In genomic region chr13:76917755-76918481, GRCh38 we compare ENCODE assay signal across 1 cellular context.
TF ChIP-seq lines count a peak whose summit lies in the region.
"Not testable (repeated sequence)": the region's sequence is repeated elsewhere in the genome, so short reads cannot be mapped to it uniquely, and the experiment has no call there.

No MANE protein-coding gene starts in this region.

TF ChIP-seq in K562, 482 proteins besides CTCF, POLR2A, EP300 and RAD21 (continued from another document):
- peak; percentile 70; the same call in 1 of the 2 replicates for TF ChIP-seq NFE2L1 (tag; IDR thresholded peaks at IDR 0.05; ENCODE audit: borderline replicate concordance, low read depth)
- peak; percentile 65; the same call in 1 of the 2 replicates for TF ChIP-seq ZNF592 (IDR thresholded peaks at IDR 0.05)
- peak; percentile 91 for TF ChIP-seq CEBPB (tag; IDR thresholded peaks at IDR 0.05)
- peak; percentile 32; the same call in 1 of the 2 replicates for TF ChIP-seq SMAD4 (CRISPR knock-in tag; conservative IDR thresholded peaks at IDR 0.05)
- TF ChIP-seq ZNF24 (IDR thresholded peaks at IDR 0.05) = 0 out of 2 replicates have a peak, but pooled peaks have one; percentile 21
- 0 out of 2 replicates have a peak, but pooled peaks have one; percentile 23 for TF ChIP-seq CBFA2T2 (conservative IDR thresholded peaks at IDR 0.05)
- 0 out of 2 replicates have a peak, but pooled peaks have one; percentile 40 for TF ChIP-seq LEF1 (IDR thresholded peaks at IDR 0.05)
- peak in 1 of 2 experiments; percentile 32; a peak in 1 of 4 replicates for TF ChIP-seq NRF1 (conservative IDR thresholded peaks at IDR 0.05 in 1 of 2, IDR thresholded peaks at IDR 0.05 in 1 of 2)
- TF ChIP-seq MTA2 (IDR thresholded peaks at IDR 0.05; ENCODE audit: low read depth) = 0 out of 2 replicates have a peak, but pooled peaks have one; percentile 25
- TF ChIP-seq KLF16 (IDR thresholded peaks at IDR 0.05) = peak; percentile 36; the same call in 1 of the 2 replicates
- TF ChIP-seq ZNF316 (IDR thresholded peaks at IDR 0.05) = peak; percentile 89
- peak; percentile 51; the same call in 1 of the 2 replicates for TF ChIP-seq ATF7 (IDR thresholded peaks at IDR 0.05)
- TF ChIP-seq TAL1 (IDR thresholded peaks at IDR 0.05) = 0 out of 2 replicates have a peak, but pooled peaks have one; percentile 22
- peak; percentile 45; the same call in 1 of the 2 replicates for TF ChIP-seq L3MBTL2 (IDR thresholded peaks at IDR 0.05)
- peak; percentile 58 for TF ChIP-seq NCOR1 (IDR thresholded peaks at IDR 0.05)
- TF ChIP-seq HDAC1 (IDR thresholded peaks at IDR 0.05) = peak in 1 of 2 experiments; percentile 58; a peak in 2 of 4 replicates
- peak; percentile 75 for TF ChIP-seq ARID1B (IDR thresholded peaks at IDR 0.05)
- TF ChIP-seq EHMT2 (IDR thresholded peaks at IDR 0.05) = peak; percentile 48; the same call in 1 of the 2 replicates
- TF ChIP-seq JUND (IDR thresholded peaks at IDR 0.05; ENCODE audit: borderline replicate concordance, low read depth, low read length) = peak; percentile 52; the same call in 1 of the 2 replicates
- TF ChIP-seq JUND (tag; IDR thresholded peaks at IDR 0.05; ENCODE audit: borderline replicate concordance, low read depth, low read length) = peak; percentile 22; the same call in 1 of the 3 replicates
- peak; percentile 65; the same call in 1 of the 2 replicates for TF ChIP-seq NFRKB (IDR thresholded peaks at IDR 0.05; ENCODE audit: low read depth)
- peak; percentile 49; the same call in 1 of the 2 replicates for TF ChIP-seq ZFX (CRISPR knock-in tag; IDR thresholded peaks at IDR 0.05)
- TF ChIP-seq NFE2 (IDR thresholded peaks at IDR 0.05; ENCODE audit: low read depth) = peak; percentile 90
- TF ChIP-seq SOX6 (IDR thresholded peaks at IDR 0.05) = 0 out of 2 replicates have a peak, but pooled peaks have one; percentile 50
- peak; percentile 77 for TF ChIP-seq SMARCE1 (IDR thresholded peaks at IDR 0.05)
- TF ChIP-seq ZNF766 (CRISPR knock-in tag; conservative IDR thresholded peaks at IDR 0.05) = 0 out of 2 replicates have a peak, but pooled peaks have one; percentile 30
- peak; percentile 48 for TF ChIP-seq MTA3 (IDR thresholded peaks at IDR 0.05; ENCODE audit: borderline replicate concordance)
- peak; percentile 64 for TF ChIP-seq ATF3 (IDR thresholded peaks at IDR 0.05)
- TF ChIP-seq ATF3 (CRISPR knock-in tag; conservative IDR thresholded peaks at IDR 0.05); CEBPG (CRISPR knock-in tag; IDR thresholded peaks at IDR 0.05): not testable (repeated sequence)
- 0 out of 4 replicates have a peak, but pooled peaks of 1 of the 2 experiments have one; percentile 37 for TF ChIP-seq MAZ (CRISPR knock-in tag; conservative IDR thresholded peaks at IDR 0.05 in 1 of 2, IDR thresholded peaks at IDR 0.05 in 1 of 2)
- TF ChIP-seq RFX1 (IDR thresholded peaks at IDR 0.05) = peak; percentile 46; the same call in 1 of the 2 replicates
- peak; percentile 64; the same call in 1 of the 2 replicates for TF ChIP-seq CREB3L1 (IDR thresholded peaks at IDR 0.05; ENCODE audit: borderline replicate concordance, low read depth)
- TF ChIP-seq ZBTB11 (CRISPR knock-in tag; IDR thresholded peaks at IDR 0.05) = peak in 1 of 3 experiments; percentile 26; a peak in 1 of 6 replicates
- TF ChIP-seq ZNF175 (CRISPR knock-in tag; IDR thresholded peaks at IDR 0.05; ENCODE audit: low read depth) = 0 out of 2 replicates have a peak, but pooled peaks have one; percentile 32
- peak; percentile 74 for TF ChIP-seq CBFA2T3 (IDR thresholded peaks at IDR 0.05)
- TF ChIP-seq ARNT (IDR thresholded peaks at IDR 0.05) = 0 out of 4 replicates have a peak, but pooled peaks of 1 of the 2 experiments have one; percentile 37
- TF ChIP-seq TCF3 (CRISPR knock-in tag; IDR thresholded peaks at IDR 0.05) = peak; percentile 35; the same call in 1 of the 2 replicates
- TF ChIP-seq BACH1 (tag; IDR thresholded peaks at IDR 0.05) = peak; percentile 81
- TF ChIP-seq DACH1 (IDR thresholded peaks at IDR 0.05; ENCODE audit: partially characterized antibody) = peak; percentile 26
- TF ChIP-seq CEBPG (tag; conservative IDR thresholded peaks at IDR 0.05 in 1 of 2, IDR thresholded peaks at IDR 0.05 in 1 of 2) = peak in 1 of 2 experiments; percentile 83; a peak in 3 of 4 replicates
- TF ChIP-seq FOXK2 (conservative IDR thresholded peaks at IDR 0.05 in 1 of 2, IDR thresholded peaks at IDR 0.05 in 1 of 2; ENCODE audit: low read depth in 2 of 2) = peak; percentile 57 to 75
- TF ChIP-seq RNF2 (IDR thresholded peaks at IDR 0.05) = 0 out of 2 replicates have a peak, but pooled peaks have one; percentile 19
- TF ChIP-seq C11orf30 (IDR thresholded peaks at IDR 0.05; ENCODE audit: low read depth) = peak; percentile 92
- TF ChIP-seq RCOR1 (IDR thresholded peaks at IDR 0.05; ENCODE audit: borderline replicate concordance in 1 of 2, low read depth in 2 of 2, low read length in 2 of 2) = peak in 1 of 2 experiments; percentile 27; a peak in 1 of 4 replicates
- TF ChIP-seq FOSL1 (tag; conservative IDR thresholded peaks at IDR 0.05) = peak; percentile 66
- 0 out of 2 replicates have a peak, but pooled peaks have one; percentile 22 for TF ChIP-seq NBN (IDR thresholded peaks at IDR 0.05; ENCODE audit: low read depth)
- TF ChIP-seq MAFF (IDR thresholded peaks at IDR 0.05; ENCODE audit: low read length) = peak; percentile 47
- TF ChIP-seq SPI1 (IDR thresholded peaks at IDR 0.05; ENCODE audit: borderline replicate concordance, low read depth, low read length) = 0 out of 2 replicates have a peak, but pooled peaks have one; percentile 10
- TF ChIP-seq DPF2 (IDR thresholded peaks at IDR 0.05) = peak; percentile 76
- TF ChIP-seq YY1 (IDR thresholded peaks at IDR 0.05; ENCODE audit: borderline replicate concordance in 1 of 3, control insufficient read depth in 1 of 3, extremely low read depth in 1 of 3, insufficient read depth in 3 of 3, insufficient read length in 1 of 3, insufficient replicate concordance in 2 of 3, low read depth in 1 of 3, low read length in 2 of 3) = peak in 2 of 3 experiments; percentile 50 to 57
- TF ChIP-seq CTBP1 (IDR thresholded peaks at IDR 0.05; ENCODE audit: borderline replicate concordance) = peak; percentile 71; the same call in 1 of the 2 replicates
- peak; percentile 74; the same call in 1 of the 2 replicates for TF ChIP-seq SMARCA4 (IDR thresholded peaks at IDR 0.05)
- TF ChIP-seq CREM (IDR thresholded peaks at IDR 0.05; ENCODE audit: low read depth) = peak; percentile 37
- TF ChIP-seq TFAP4 (CRISPR knock-in tag; IDR thresholded peaks at IDR 0.05; ENCODE audit: borderline replicate concordance) = peak; percentile 39; the same call in 1 of the 2 replicates
- TF ChIP-seq CXXC5 (CRISPR knock-in tag; IDR thresholded peaks at IDR 0.05) = peak; percentile 53
- TF ChIP-seq MAFK (IDR thresholded peaks at IDR 0.05; ENCODE audit: low read length) = peak; percentile 63
- TF ChIP-seq HDAC2 (IDR thresholded peaks at IDR 0.05) = peak; percentile 36; the same call in 1 of the 2 replicates
- TF ChIP-seq MAFG (tag; conservative IDR thresholded peaks at IDR 0.05) = peak; percentile 93
